11 cellular contexts compared by ENCODE assay signal in genomic region chr2:177784449-177784845, GRCh38.
DNase-seq lines count a peak whose midpoint lies in the region; ATAC-seq and TF ChIP-seq lines count a peak whose summit lies in the region.
"Had no signal": no experiment of that assay in that cellular context is flagged by ENCODE, and none has a peak within 500 bp of the region (broad histone marks: within the 10 kb centered on the region; RNA-seq: fewer than 3 reads in every experiment).

No MANE protein-coding gene starts in this region.

- peaks cover 0 to 25% (median 16%) of the 10 kb centered on the region in 4 donors for H3K4me1 ChIP-seq in sigmoid colon

- H3K27me3 ChIP-seq in sigmoid colon, result no peaks in the 10 kb centered on the region
- H3K27me3 ChIP-seq: hepatocyte had no signal

- peak overlapping the region in 3 of 4 donors; percentile 52 to 64 (median 56) for H3K27ac ChIP-seq in sigmoid colon
- H3K27ac ChIP-seq: hepatocyte had no signal

- no peak for TF ChIP-seq POLR2A in sigmoid colon (IDR thresholded peaks at IDR 0.05)

- peak; percentile 27 for ATAC-seq in GM19328 (IDR thresholded peaks at IDR 0.05; ENCODE audit: unreplicated experiment)
- ATAC-seq in HG03520 (IDR thresholded peaks at IDR 0.05; ENCODE audit: unreplicated experiment), result peak; percentile 30
- ATAC-seq in HG02884 (IDR thresholded peaks at IDR 0.05; ENCODE audit: unreplicated experiment), result no peak
- no peak for ATAC-seq in GM19397 (IDR thresholded peaks at IDR 0.05; ENCODE audit: unreplicated experiment)
- ATAC-seq: GM23338 had no signal

- H3K36me3 ChIP-seq in sigmoid colon, result no peaks in the 10 kb centered on the region

- no peak for TF ChIP-seq EP300 in sigmoid colon (IDR thresholded peaks at IDR 0.05)

- TF ChIP-seq CTCF in choroid plexus epithelial cell (conservative IDR thresholded peaks at IDR 0.05; ENCODE audit: low read depth, low read length), result no peak
- no peak for TF ChIP-seq CTCF in sigmoid colon (IDR thresholded peaks at IDR 0.05)

- H3K9me3 ChIP-seq in sigmoid colon, result no peaks in the 10 kb centered on the region

- intact Hi-C loops in sigmoid colon (cut with DNase I), result no loop called here

- no peak overlapping the region for H3K4me3 ChIP-seq in choroid plexus epithelial cell (ENCODE audit: low read depth, low read length)
- H3K4me3 ChIP-seq in sigmoid colon, result peak overlapping the region in 1 of 4 donors; percentile 5
- H3K4me3 ChIP-seq: GM23338, hepatocyte had no signal

- DNase-seq in choroid plexus epithelial cell (ENCODE audit: low read depth) (peak; percentile 90), sigmoid colon (no peak), NCI-H226 (no peak), A172 (ENCODE audit: low spot score) (no peak)
- DNase-seq: T1000 had no signal

Comparison
In these comparisons a context has a peak if more than half of its experiments do, and no peak if none do; other contexts are left out.
1. ATAC-seq: peak in GM19328 (single experiment) and HG03520 (single experiment); none in HG02884 (single experiment) and GM19397 (single experiment).